12 cellular contexts compared by ENCODE assay signal in genomic region chr10:71745659-71746250, GRCh38. TPM values are rescaled to one million over a fixed set of nuclear protein-coding genes. Genes with fewer than 3 reads are reported as not detected.
DNase-seq lines count a peak whose midpoint lies in the region; ATAC-seq and TF ChIP-seq lines count a peak whose summit lies in the region.
"Had no signal": no experiment of that assay in that cellular context is flagged by ENCODE, and none has a peak within 500 bp of the region (broad histone marks: within the 10 kb centered on the region; RNA-seq: fewer than 3 reads in every experiment).

No MANE protein-coding gene starts in this region.

- WGBS in right cardiac atrium, result 96% methylated on average over 2 of the region's 2 CpGs

- TF ChIP-seq CTCF in activated CD8-positive, alpha-beta T cell treated with anti-CD3 and anti-CD28 coated beads for 36 hours (IDR thresholded peaks at IDR 0.05), result no peak
- TF ChIP-seq CTCF in GM23338 (conservative IDR thresholded peaks at IDR 0.05; ENCODE audit: low read depth in 2 of 2), result no peak

- DNase-seq in T-helper 2 cell treated with Interferon-gamma antibody and Interleukin-4, amounts not matched to agents 5 μg/mL and 100 μg/mL, for 36 hours (ENCODE audit: low spot score), result no peak
- DNase-seq in T-helper 2 cell (no peak), right cardiac atrium (peak in 2 of 3 donors; percentile 27 to 30), DMS114 treated with DMSO at 0.1 percent for 48 hours (lab: John Stamatoyannopoulos, UW; ENCODE audit: unreplicated experiment) (no peak), GM23338 (ENCODE audit: low spot score) (no peak)
- no peak for DNase-seq in activated CD8-positive, alpha-beta T cell treated with anti-CD3 and anti-CD28 coated beads for 36 hours
- DNase-seq in stimulated activated naive B cell treated with anti-CD40 and anti-IgM and Interleukin-4, amounts not matched to agents 10 μg/mL and 1 μg/mL and 100 μg/mL, for 72 hours, result no peak
- DNase-seq: cortex of kidney; stimulated activated naive CD4-positive, alpha-beta T cell treated with Interleukin-2 at 50 U/mL for 16 hours had no signal

- H3K27ac Mint-ChIP-seq in T-helper 2 cell treated with Interferon-gamma antibody and Interleukin-4, amounts not matched to agents 5 μg/mL and 100 μg/mL, for 36 hours, result peak overlapping the region; percentile 98
- H3K27ac Mint-ChIP-seq in activated CD8-positive, alpha-beta T cell treated with anti-CD3 and anti-CD28 coated beads for 36 hours, result peak overlapping the region; percentile 98
- H3K27ac Mint-ChIP-seq in stimulated activated naive B cell treated with anti-CD40 and anti-IgM and Interleukin-4, amounts not matched to agents 10 μg/mL and 1 μg/mL and 100 μg/mL, for 72 hours, result peak overlapping the region; percentile 28
- H3K27ac Mint-ChIP-seq in GM23338, result no peak overlapping the region

- no peak overlapping the region for H3K4me2 ChIP-seq in GM23338
- H3K4me2 ChIP-seq: A549 had no signal

- H3F3A ChIP-seq in GM23338 (replicated peaks; ENCODE audit: low read depth), result no peaks in the 10 kb centered on the region

- no peaks in the 10 kb centered on the region for H3K9me3 ChIP-seq in right cardiac atrium (ENCODE audit: control insufficient read depth, low read length)
- H3K9me3 ChIP-seq: A549, ovary had no signal

- no peaks in the 10 kb centered on the region for H3K79me2 ChIP-seq in GM23338 (replicated peaks; ENCODE audit: insufficient read depth)

- POLR2A ChIA-PET in activated CD8-positive, alpha-beta T cell treated with anti-CD3 and anti-CD28 coated beads for 36 hours (lab: Charles Lee), result interaction anchor here (0.8 to 4.9 kb wide), 6 partner anchors 9 to 23 kb away, joined by 3 to 48 read pairs (median 18); no protein-coding TSS in a partner anchor

- H3K9me3 Mint-ChIP-seq in T-helper 2 cell treated with Interferon-gamma antibody and Interleukin-4, amounts not matched to agents 5 μg/mL and 100 μg/mL, for 36 hours, result peaks cover 10% of the 10 kb centered on the region
- H3K9me3 Mint-ChIP-seq in activated CD8-positive, alpha-beta T cell treated with anti-CD3 and anti-CD28 coated beads for 36 hours, result peaks cover 12% of the 10 kb centered on the region
- H3K9me3 Mint-ChIP-seq in stimulated activated naive B cell treated with anti-CD40 and anti-IgM and Interleukin-4, amounts not matched to agents 10 μg/mL and 1 μg/mL and 100 μg/mL, for 72 hours, result peaks cover 0 to 2% of the 10 kb centered on the region in 2 donors
- no peaks in the 10 kb centered on the region for H3K9me3 Mint-ChIP-seq in GM23338

- no peaks in the 10 kb centered on the region for H3K36me3 ChIP-seq in GM23338 (ENCODE audit: insufficient read depth)
- H3K36me3 ChIP-seq: ovary had no signal

- no peaks in the 10 kb centered on the region for H3K27me3 Mint-ChIP-seq in T-helper 2 cell treated with Interferon-gamma antibody and Interleukin-4, amounts not matched to agents 5 μg/mL and 100 μg/mL, for 36 hours (ENCODE audit: low read depth)
- no peaks in the 10 kb centered on the region for H3K27me3 Mint-ChIP-seq in activated CD8-positive, alpha-beta T cell treated with anti-CD3 and anti-CD28 coated beads for 36 hours
- H3K27me3 Mint-ChIP-seq in stimulated activated naive B cell treated with anti-CD40 and anti-IgM and Interleukin-4, amounts not matched to agents 10 μg/mL and 1 μg/mL and 100 μg/mL, for 72 hours, result no peaks in the 10 kb centered on the region
- H3K27me3 Mint-ChIP-seq in GM23338 (ENCODE audit: insufficient read depth, low read depth, poor library complexity), result peaks cover 9% of the 10 kb centered on the region

- CTCF ChIA-PET in activated CD8-positive, alpha-beta T cell treated with anti-CD3 and anti-CD28 coated beads for 36 hours (lab: Charles Lee), result interaction anchor here (0.8 to 4.0 kb wide), 6 partner anchors 10 to 49 kb away, joined by 3 to 20 read pairs (median 6); partner anchors contain the start of gene VSIR

- H3K27me3 ChIP-seq in right cardiac atrium (ENCODE audit: control insufficient read depth, insufficient read depth) (no peaks in the 10 kb centered on the region), GM23338 (ENCODE audit: insufficient read depth) (no peaks in the 10 kb centered on the region)
- H3K27me3 ChIP-seq: ovary had no signal

- no peaks in the 10 kb centered on the region for H4K20me1 ChIP-seq in GM23338 (replicated peaks; ENCODE audit: insufficient read depth)

- no peak overlapping the region for H3K4me3 ChIP-seq in right cardiac atrium (ENCODE audit: low read length)
- H3K4me3 ChIP-seq in GM23338, result no peak overlapping the region
- H3K4me3 ChIP-seq: A549, ovary had no signal

- intact Hi-C loops in activated CD8-positive, alpha-beta T cell treated with anti-CD3 and anti-CD28 coated beads for 36 hours (cut with micrococcal nuclease), result no loop called here
- intact Hi-C loops in right cardiac atrium (cut with DNase I), result no loop called here

- no peak for ATAC-seq in activated CD8-positive, alpha-beta T cell treated with anti-CD3 and anti-CD28 coated beads for 36 hours
- ATAC-seq in right cardiac atrium (no peak), GM18511 (IDR thresholded peaks at IDR 0.05; ENCODE audit: unreplicated experiment) (no peak), GM23338 (no peak)
- ATAC-seq in stimulated activated naive B cell treated with anti-CD40 and anti-IgM and Interleukin-4, amounts not matched to agents 10 μg/mL and 1 μg/mL and 100 μg/mL, for 72 hours (replicated peaks), result no peak

- H3K4me1 Mint-ChIP-seq in T-helper 2 cell treated with Interferon-gamma antibody and Interleukin-4, amounts not matched to agents 5 μg/mL and 100 μg/mL, for 36 hours (ENCODE audit: low read depth), result peaks cover 92% of the 10 kb centered on the region
- H3K4me1 Mint-ChIP-seq in activated CD8-positive, alpha-beta T cell treated with anti-CD3 and anti-CD28 coated beads for 36 hours (ENCODE audit: low read depth), result peaks cover 98% of the 10 kb centered on the region
- peaks cover 56 to 76% of the 10 kb centered on the region in 2 donors for H3K4me1 Mint-ChIP-seq in stimulated activated naive B cell treated with anti-CD40 and anti-IgM and Interleukin-4, amounts not matched to agents 10 μg/mL and 1 μg/mL and 100 μg/mL, for 72 hours
- peaks cover 29% of the 10 kb centered on the region for H3K4me1 Mint-ChIP-seq in GM23338

- peaks cover 44% of the 10 kb centered on the region for H3K36me3 Mint-ChIP-seq in T-helper 2 cell treated with Interferon-gamma antibody and Interleukin-4, amounts not matched to agents 5 μg/mL and 100 μg/mL, for 36 hours (ENCODE audit: low read depth)
- H3K36me3 Mint-ChIP-seq in activated CD8-positive, alpha-beta T cell treated with anti-CD3 and anti-CD28 coated beads for 36 hours (ENCODE audit: low read depth), result peaks cover 41% of the 10 kb centered on the region
- H3K36me3 Mint-ChIP-seq in stimulated activated naive B cell treated with anti-CD40 and anti-IgM and Interleukin-4, amounts not matched to agents 10 μg/mL and 1 μg/mL and 100 μg/mL, for 72 hours, result peaks cover 0 to 9% of the 10 kb centered on the region in 2 donors
- H3K36me3 Mint-ChIP-seq in GM23338 (ENCODE audit: low read depth), result no peaks in the 10 kb centered on the region; the same call in 2 of the 3 replicates

- peak overlapping the region; percentile 54 for H3K4me3 Mint-ChIP-seq in T-helper 2 cell treated with Interferon-gamma antibody and Interleukin-4, amounts not matched to agents 5 μg/mL and 100 μg/mL, for 36 hours
- no peak overlapping the region for H3K4me3 Mint-ChIP-seq in activated CD8-positive, alpha-beta T cell treated with anti-CD3 and anti-CD28 coated beads for 36 hours
- no peak overlapping the region for H3K4me3 Mint-ChIP-seq in stimulated activated naive B cell treated with anti-CD40 and anti-IgM and Interleukin-4, amounts not matched to agents 10 μg/mL and 1 μg/mL and 100 μg/mL, for 72 hours
- H3K4me3 Mint-ChIP-seq in GM23338, result no peak overlapping the region

- H3K4me1 ChIP-seq in right cardiac atrium (ENCODE audit: control insufficient read depth, insufficient read depth, low read length), result peaks cover 36% of the 10 kb centered on the region
- H3K4me1 ChIP-seq in GM23338 (ENCODE audit: insufficient read depth), result 0 out of 2 replicates have a peak, but pooled peaks cover 5% of the 10 kb centered on the region

- H2AFZ ChIP-seq in GM23338, result no peak overlapping the region

- H3K9me2 ChIP-seq in GM23338 (ENCODE audit: insufficient read depth), result no peaks in the 10 kb centered on the region

- H3K27ac ChIP-seq in right cardiac atrium (ENCODE audit: low read length) (peak overlapping the region; percentile 4), GM23338 (ENCODE audit: low read depth) (no peak overlapping the region)
- H3K27ac ChIP-seq: ovary had no signal

TF ChIP-seq in GM23338, 12 proteins besides CTCF, POLR2A, EP300 and RAD21:
- TF ChIP-seq NANOG (IDR thresholded peaks at IDR 0.05; ENCODE audit: borderline replicate concordance) (no peak), EZH2phosphoT487 (IDR thresholded peaks at IDR 0.05; ENCODE audit: unreplicated experiment) (no peak)

RNA-seq across cellular contexts. Expression of gene C10orf105, which starts 26.2 kb away (rescaled TPM):
- total RNA-seq in activated CD8-positive, alpha-beta T cell treated with anti-CD3 and anti-CD28 coated beads for 36 hours, result under 1 TPM; 0.16 to 0.27 TPM
- total RNA-seq in right cardiac atrium, result under 1 TPM in 3 of 4 donors, not detected in 1; 0.14 to 0.36 (median 0.24) TPM
- 0.09 TPM for polyA plus RNA-seq in right cardiac atrium
- 0.17 and 0.19 TPM in 2 replicates for total RNA-seq in GM23338 (2014; rRNA removed; shearing (Covaris generic))
- polyA plus RNA-seq in GM23338 (2016; fragmentation: Nextera tagmentation; extraction: Ambion mirVana), result 0.15 and 0.19 TPM in 2 replicates
- polyA plus RNA-seq: A549 had no signal

RNA-seq across cellular contexts. Expression of gene VSIR, which starts 27.6 kb away (rescaled TPM):
- total RNA-seq in activated CD8-positive, alpha-beta T cell treated with anti-CD3 and anti-CD28 coated beads for 36 hours, result 10 to 100 TPM; 59.6 to 61.0 TPM
- 10 to 100 TPM; 29.3 to 55.1 (median 34.4) TPM for total RNA-seq in right cardiac atrium
- polyA plus RNA-seq in right cardiac atrium, result 36.8 TPM
- 0.04 and 0.10 TPM in 2 replicates for total RNA-seq in GM23338 (2014; rRNA removed; shearing (Covaris generic))
- polyA plus RNA-seq in GM23338 (2016; fragmentation: Nextera tagmentation; extraction: Ambion mirVana), result 0.74 TPM in 1 of 2 replicates, not detected in the other

Comparison
In these comparisons a context has a peak if more than half of its experiments do, and no peak if none do; other contexts are left out.
1. DNase-seq: peak in right cardiac atrium (2 of 3); none in T-helper 2 cell treated with Interferon-gamma antibody and Interleukin-4, amounts not matched to agents 5 μg/mL and 100 μg/mL, for 36 hours (single experiment), T-helper 2 cell (0 of 5), activated CD8-positive, alpha-beta T cell treated with anti-CD3 and anti-CD28 coated beads for 36 hours (single experiment), stimulated activated naive B cell treated with anti-CD40 and anti-IgM and Interleukin-4, amounts not matched to agents 10 μg/mL and 1 μg/mL and 100 μg/mL, for 72 hours (single experiment), DMS114 treated with DMSO at 0.1 percent for 48 hours (single experiment) and GM23338 (single experiment).
2. RNA of gene VSIR, which starts 27.6 kb away (total RNA-seq): 59.6 to 61.0 TPM in activated CD8-positive, alpha-beta T cell treated with anti-CD3 and anti-CD28 coated beads for 36 hours and 29.3 to 55.1 TPM in right cardiac atrium; 0.04 to 0.10 TPM in GM23338; every median in the first group is over 10 times any median in the second.